Comparison of ENCODE assay signal across 1 cellular context in the genomic region with DNA sequence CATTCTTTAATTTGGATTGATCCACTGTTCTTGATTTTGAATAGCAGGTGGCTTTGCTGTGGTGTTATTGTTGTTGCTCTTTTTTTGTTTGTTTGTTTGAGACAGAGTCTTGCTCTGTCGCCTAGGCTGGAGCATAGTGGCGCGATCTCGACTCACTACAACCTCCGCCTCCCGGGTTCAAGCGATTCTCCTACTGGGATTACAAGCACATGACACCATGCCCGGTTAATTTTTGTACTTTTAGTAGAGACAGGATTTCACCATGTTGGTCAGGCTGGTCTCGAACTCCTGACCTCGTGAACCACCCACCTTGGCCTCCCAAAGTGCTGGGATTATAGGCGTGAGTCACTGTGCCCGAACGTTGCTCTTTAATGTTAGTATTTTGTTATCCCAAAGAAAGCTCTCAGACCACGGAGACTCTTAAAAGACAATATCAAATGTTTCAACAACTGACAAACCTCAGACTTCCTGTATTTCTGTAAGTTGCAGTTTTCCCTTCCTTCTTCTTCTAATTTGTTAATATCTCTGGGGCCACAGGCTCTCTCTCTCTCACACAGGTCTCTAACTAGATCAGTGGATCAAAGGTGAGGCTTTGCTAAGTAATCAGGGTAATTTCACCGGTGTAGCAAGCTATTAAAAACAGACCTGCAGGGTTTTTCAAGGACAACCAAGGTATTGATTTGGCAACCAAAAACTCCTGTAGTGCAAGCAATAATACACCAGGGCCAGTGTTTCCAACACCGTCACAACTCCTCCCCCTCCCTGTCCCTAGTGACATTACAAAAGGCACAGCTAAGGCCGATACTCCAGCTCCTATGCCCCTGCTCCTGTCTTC.
A peak's percentile ranks its signal among the peaks of the same experiment; 100 is the strongest.
TF ChIP-seq lines count a peak whose summit lies in the region.

No MANE protein-coding gene starts in this region.

TF ChIP-seq in HepG2, 621 proteins besides CTCF, POLR2A, EP300 and RAD21 (continued from another document and continues in another):
- TF ChIP-seq ZBTB4 (CRISPR knock-in tag; IDR thresholded peaks at IDR 0.05; ENCODE audit: borderline replicate concordance) (peak; percentile 76; the same call in 1 of the 2 replicates), YEATS2 (CRISPR knock-in tag; IDR thresholded peaks at IDR 0.05; ENCODE audit: borderline replicate concordance) (peak; percentile 53; the same call in 1 of the 2 replicates), ZSCAN30 (CRISPR knock-in tag; IDR thresholded peaks at IDR 0.05) (peak; percentile 85; the same call in 1 of the 2 replicates), TEAD3 (CRISPR knock-in tag; optimal IDR thresholded peaks at IDR 0.05; ENCODE audit: borderline replicate concordance) (no peak), KMT2A (CRISPR knock-in tag; IDR thresholded peaks at IDR 0.05) (peak; percentile 73; the same call in 1 of the 2 replicates), FOXP1 (IDR thresholded peaks at IDR 0.05) (peak; percentile 65; the same call in 1 of the 2 replicates), FOXP1 (CRISPR knock-in tag; IDR thresholded peaks at IDR 0.05) (peak; percentile 82), ZBTB3 (CRISPR knock-in tag; IDR thresholded peaks at IDR 0.05; ENCODE audit: borderline replicate concordance, low read depth) (peak; percentile 65; the same call in 1 of the 2 replicates), BCL3 (CRISPR knock-in tag; IDR thresholded peaks at IDR 0.05) (peak; percentile 70; the same call in 1 of the 2 replicates), ZNF138 (CRISPR knock-in tag; IDR thresholded peaks at IDR 0.05; ENCODE audit: low read depth) (no peak), GFI1 (CRISPR knock-in tag; IDR thresholded peaks at IDR 0.05; ENCODE audit: borderline replicate concordance) (peak; percentile 92), ZNF160 (CRISPR knock-in tag; IDR thresholded peaks at IDR 0.05) (no peak; the same call in 1 of the 2 replicates), ZNF468 (CRISPR knock-in tag; IDR thresholded peaks at IDR 0.05) (no peak), MLLT10 (CRISPR knock-in tag; IDR thresholded peaks at IDR 0.05) (no peak), IRF9 (CRISPR knock-in tag; IDR thresholded peaks at IDR 0.05; ENCODE audit: borderline replicate concordance) (peak; percentile 45; the same call in 1 of the 2 replicates), ONECUT2 (CRISPR knock-in tag; IDR thresholded peaks at IDR 0.05) (peak; percentile 99), KLF12 (CRISPR knock-in tag; IDR thresholded peaks at IDR 0.05; ENCODE audit: borderline replicate concordance) (no peak), HDAC2 (CRISPR knock-in tag; IDR thresholded peaks at IDR 0.05) (peak; percentile 81), FOSL1 (CRISPR knock-in tag; IDR thresholded peaks at IDR 0.05; ENCODE audit: borderline replicate concordance) (0 out of 2 replicates have a peak, but pooled peaks have one; percentile 42), ZSCAN25 (CRISPR knock-in tag; IDR thresholded peaks at IDR 0.05) (peak; percentile 46; the same call in 1 of the 2 replicates), LBX2 (CRISPR knock-in tag; IDR thresholded peaks at IDR 0.05; ENCODE audit: borderline replicate concordance) (no peak), ZBTB7A (CRISPR knock-in tag; IDR thresholded peaks at IDR 0.05) (no peak), ZNF773 (CRISPR knock-in tag; IDR thresholded peaks at IDR 0.05; ENCODE audit: borderline replicate concordance) (no peak), SRSF4 (IDR thresholded peaks at IDR 0.05; ENCODE audit: low read depth, low read length, poor library complexity, severe bottlenecking) (no peak), ZNF276 (CRISPR knock-in tag; IDR thresholded peaks at IDR 0.05; ENCODE audit: low read depth) (no peak), ZNF253 (CRISPR knock-in tag; IDR thresholded peaks at IDR 0.05; ENCODE audit: borderline replicate concordance) (no peak), STAT5B (CRISPR knock-in tag; IDR thresholded peaks at IDR 0.05) (no peak), ZNF234 (CRISPR knock-in tag; conservative IDR thresholded peaks at IDR 0.05) (no peak), MAZ (IDR thresholded peaks at IDR 0.05; ENCODE audit: borderline replicate concordance, low read depth, low read length) (0 out of 2 replicates have a peak, but pooled peaks have one; percentile 62), MAZ (CRISPR knock-in tag; IDR thresholded peaks at IDR 0.05; ENCODE audit: low read depth) (peak; percentile 84), ZNF607 (CRISPR knock-in tag; IDR thresholded peaks at IDR 0.05; ENCODE audit: borderline replicate concordance) (peak; percentile 83; the same call in 1 of the 2 replicates), MYC (CRISPR knock-in tag; IDR thresholded peaks at IDR 0.05; ENCODE audit: borderline replicate concordance) (no peak), ZNF652 (CRISPR knock-in tag; IDR thresholded peaks at IDR 0.05; ENCODE audit: borderline replicate concordance, low read depth) (no peak; the same call in 1 of the 2 replicates), HNF4A (CRISPR knock-in tag; IDR thresholded peaks at IDR 0.05) (peak; percentile 78), NR1H2 (CRISPR knock-in tag; IDR thresholded peaks at IDR 0.05; ENCODE audit: borderline replicate concordance, low read depth) (no peak), ESRRA (CRISPR knock-in tag; IDR thresholded peaks at IDR 0.05; ENCODE audit: low read depth) (peak; percentile 92), NR2F2 (IDR thresholded peaks at IDR 0.05; ENCODE audit: borderline replicate concordance, low read depth) (peak; percentile 73), ZBTB34 (CRISPR knock-in tag; IDR thresholded peaks at IDR 0.05) (peak; percentile 99), NR2F6 (IDR thresholded peaks at IDR 0.05) (peak; percentile 81), NR2F6 (CRISPR knock-in tag; IDR thresholded peaks at IDR 0.05) (peak; percentile 47)
- TF ChIP-seq, protein P1, sequence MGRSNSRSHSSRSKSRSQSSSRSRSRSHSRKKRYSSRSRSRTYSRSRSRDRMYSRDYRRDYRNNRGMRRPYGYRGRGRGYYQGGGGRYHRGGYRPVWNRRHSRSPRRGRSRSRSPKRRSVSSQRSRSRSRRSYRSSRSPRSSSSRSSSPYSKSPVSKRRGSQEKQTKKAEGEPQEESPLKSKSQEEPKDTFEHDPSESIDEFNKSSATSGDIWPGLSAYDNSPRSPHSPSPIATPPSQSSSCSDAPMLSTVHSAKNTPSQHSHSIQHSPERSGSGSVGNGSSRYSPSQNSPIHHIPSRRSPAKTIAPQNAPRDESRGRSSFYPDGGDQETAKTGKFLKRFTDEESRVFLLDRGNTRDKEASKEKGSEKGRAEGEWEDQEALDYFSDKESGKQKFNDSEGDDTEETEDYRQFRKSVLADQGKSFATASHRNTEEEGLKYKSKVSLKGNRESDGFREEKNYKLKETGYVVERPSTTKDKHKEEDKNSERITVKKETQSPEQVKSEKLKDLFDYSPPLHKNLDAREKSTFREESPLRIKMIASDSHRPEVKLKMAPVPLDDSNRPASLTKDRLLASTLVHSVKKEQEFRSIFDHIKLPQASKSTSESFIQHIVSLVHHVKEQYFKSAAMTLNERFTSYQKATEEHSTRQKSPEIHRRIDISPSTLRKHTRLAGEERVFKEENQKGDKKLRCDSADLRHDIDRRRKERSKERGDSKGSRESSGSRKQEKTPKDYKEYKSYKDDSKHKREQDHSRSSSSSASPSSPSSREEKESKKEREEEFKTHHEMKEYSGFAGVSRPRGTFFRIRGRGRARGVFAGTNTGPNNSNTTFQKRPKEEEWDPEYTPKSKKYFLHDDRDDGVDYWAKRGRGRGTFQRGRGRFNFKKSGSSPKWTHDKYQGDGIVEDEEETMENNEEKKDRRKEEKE (IDR thresholded peaks at IDR 0.05), result no peak
- TF ChIP-seq, protein P2, sequence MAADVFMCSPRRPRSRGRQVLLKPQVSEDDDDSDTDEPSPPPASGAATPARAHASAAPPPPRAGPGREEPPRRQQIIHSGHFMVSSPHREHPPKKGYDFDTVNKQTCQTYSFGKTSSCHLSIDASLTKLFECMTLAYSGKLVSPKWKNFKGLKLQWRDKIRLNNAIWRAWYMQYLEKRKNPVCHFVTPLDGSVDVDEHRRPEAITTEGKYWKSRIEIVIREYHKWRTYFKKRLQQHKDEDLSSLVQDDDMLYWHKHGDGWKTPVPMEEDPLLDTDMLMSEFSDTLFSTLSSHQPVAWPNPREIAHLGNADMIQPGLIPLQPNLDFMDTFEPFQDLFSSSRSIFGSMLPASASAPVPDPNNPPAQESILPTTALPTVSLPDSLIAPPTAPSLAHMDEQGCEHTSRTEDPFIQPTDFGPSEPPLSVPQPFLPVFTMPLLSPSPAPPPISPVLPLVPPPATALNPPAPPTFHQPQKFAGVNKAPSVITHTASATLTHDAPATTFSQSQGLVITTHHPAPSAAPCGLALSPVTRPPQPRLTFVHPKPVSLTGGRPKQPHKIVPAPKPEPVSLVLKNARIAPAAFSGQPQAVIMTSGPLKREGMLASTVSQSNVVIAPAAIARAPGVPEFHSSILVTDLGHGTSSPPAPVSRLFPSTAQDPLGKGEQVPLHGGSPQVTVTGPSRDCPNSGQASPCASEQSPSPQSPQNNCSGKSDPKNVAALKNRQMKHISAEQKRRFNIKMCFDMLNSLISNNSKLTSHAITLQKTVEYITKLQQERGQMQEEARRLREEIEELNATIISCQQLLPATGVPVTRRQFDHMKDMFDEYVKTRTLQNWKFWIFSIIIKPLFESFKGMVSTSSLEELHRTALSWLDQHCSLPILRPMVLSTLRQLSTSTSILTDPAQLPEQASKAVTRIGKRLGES (CRISPR knock-in tag; IDR thresholded peaks at IDR 0.05; ENCODE audit: borderline replicate concordance), result 0 out of 2 replicates have a peak, but pooled peaks have one; percentile 45
- TF ChIP-seq, protein P3, sequence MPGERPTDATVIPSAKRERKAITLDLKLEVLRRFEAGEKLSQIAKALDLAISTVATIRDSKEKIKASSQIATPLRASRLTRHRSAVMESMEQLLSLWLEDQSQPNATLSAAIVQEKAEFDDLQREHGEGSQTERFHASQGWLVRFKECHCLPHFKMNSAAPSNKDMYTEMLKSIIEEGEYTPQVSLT (CRISPR knock-in tag; IDR thresholded peaks at IDR 0.05; ENCODE audit: borderline replicate concordance, low read depth), result no peak
